ENCODE assay signal across 8 cellular contexts in the genomic region with DNA sequence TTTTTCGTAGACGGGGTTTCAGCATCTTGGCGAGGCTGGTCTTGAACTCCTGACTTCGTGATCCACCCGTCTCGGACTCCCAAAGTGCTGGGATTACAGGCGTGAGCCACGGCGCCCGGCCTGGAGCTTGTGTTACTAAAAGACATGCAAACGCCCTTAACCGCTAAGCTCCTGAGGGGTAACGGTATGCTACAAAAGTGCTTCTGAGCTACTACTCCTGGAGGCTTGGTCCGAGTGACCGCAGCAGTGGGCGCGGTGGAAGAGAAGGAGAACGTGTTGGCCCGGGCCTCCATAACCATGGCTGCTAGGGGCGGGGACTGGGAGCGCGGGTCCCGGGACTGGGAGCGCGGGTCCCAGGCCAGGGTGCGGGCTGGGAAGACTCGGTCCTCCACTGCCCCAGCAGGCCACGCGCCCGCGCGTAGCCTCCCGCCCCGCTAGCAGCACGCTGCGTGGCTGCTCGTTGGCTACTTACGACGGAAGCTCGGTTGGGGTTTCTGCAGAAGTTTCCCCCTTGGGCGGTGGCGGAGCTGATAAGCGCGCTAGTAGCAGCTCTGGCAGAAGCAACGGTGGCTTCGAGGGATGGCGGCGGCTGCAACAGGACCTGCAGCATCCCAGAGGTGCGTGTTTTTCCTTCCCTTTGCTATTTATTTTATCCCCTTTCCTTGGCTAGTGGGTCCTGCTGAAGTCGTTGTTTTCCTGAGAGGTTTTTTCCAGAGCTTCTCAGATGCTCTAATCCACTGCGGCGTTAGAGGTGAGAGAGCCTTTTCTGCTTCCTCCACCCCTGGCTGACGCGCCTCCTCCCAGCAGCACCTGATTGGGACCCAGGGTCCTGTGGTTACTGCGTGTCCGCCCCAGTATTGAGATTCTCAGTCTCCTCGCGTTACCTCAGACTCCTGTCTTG.
A peak's percentile ranks its signal among the peaks of the same experiment; 100 is the strongest.
DNase-seq lines count a peak whose midpoint lies in the region; ATAC-seq and TF ChIP-seq lines count a peak whose summit lies in the region.

No MANE protein-coding gene starts in this region.

- TF ChIP-seq RAD21 in neural cell (conservative IDR thresholded peaks at IDR 0.05): peak; percentile 42

- peak overlapping the region; percentile 93 for H2AFZ ChIP-seq in neural cell (ENCODE audit: low read depth, low read length)

- DNase-seq in GM03348 (ENCODE audit: low spot score) (peak; percentile 74), KG1 (lab: John Stamatoyannopoulos, UW) (peak; percentile 85), SK-MEL-5 (ENCODE audit: low read depth, low spot score) (peak; percentile 59), foreskin fibroblast (peak; percentile 67 to 89)
- peak; percentile 31 to 69 (median 48) for DNase-seq in activated naive CD4-positive, alpha-beta T cell (lab: John Stamatoyannopoulos, UW)
- peak; percentile 38 to 77 (median 66) for DNase-seq in stimulated activated naive CD4-positive, alpha-beta T cell (lab: John Stamatoyannopoulos, UW)

- H3K4me3 ChIP-seq in foreskin fibroblast (ENCODE audit: low read depth in 1 of 2, low read length in 2 of 2) (peak overlapping the region; percentile 74 to 76), neural cell (ENCODE audit: low read length) (peak overlapping the region; percentile 87)

- in situ Hi-C loops in SK-MEL-5 (cut with HindIII; ENCODE audit: low pct_unique_long_range_greater_than_20kb, low sequenced_read_pairs): no loop called here

- peak overlapping the region; percentile 91 for H3K27ac ChIP-seq in neural cell (ENCODE audit: low read length)

- no peaks in the 10 kb centered on the region for H3K36me3 ChIP-seq in neural cell (ENCODE audit: insufficient read depth, low read length)

- ATAC-seq in GM19324 (IDR thresholded peaks at IDR 0.05; ENCODE audit: low FRiP score, unreplicated experiment): no peak

- no peaks in the 10 kb centered on the region for H3F3A ChIP-seq in neural cell (ENCODE audit: insufficient read depth, low read length, poor library complexity, severe bottlenecking)

- no peaks in the 10 kb centered on the region for H3K27me3 ChIP-seq in neural cell (ENCODE audit: insufficient read depth, low read depth, low read length)

- H3K79me2 ChIP-seq in neural cell (replicated peaks; ENCODE audit: insufficient read depth, low read length): peaks cover 5% of the 10 kb centered on the region

- H4K20me1 ChIP-seq in neural cell (ENCODE audit: insufficient read depth): no peaks in the 10 kb centered on the region

- no peaks in the 10 kb centered on the region for H3K9me2 ChIP-seq in neural cell (ENCODE audit: insufficient read depth, low read length)

- peak overlapping the region; percentile 78 for H3K9ac ChIP-seq in neural cell (ENCODE audit: low read length)

- TF ChIP-seq CTCF in foreskin fibroblast (IDR thresholded peaks at IDR 0.05; ENCODE audit: low read depth, low read length): no peak
- no peak for TF ChIP-seq CTCF in neural cell (IDR thresholded peaks at IDR 0.05; ENCODE audit: poor library complexity, severe bottlenecking)

- no peaks in the 10 kb centered on the region for H3K9me3 ChIP-seq in neural cell (ENCODE audit: low read length)

- peak overlapping the region; percentile 68 for H3K4me2 ChIP-seq in neural cell (ENCODE audit: low read length)

- TF ChIP-seq EP300 in neural cell (conservative IDR thresholded peaks at IDR 0.05; ENCODE audit: poor library complexity, severe bottlenecking): peak; percentile 45

TF ChIP-seq in neural cell, 6 proteins besides CTCF, POLR2A, EP300 and RAD21:
- TF ChIP-seq, protein P1, sequence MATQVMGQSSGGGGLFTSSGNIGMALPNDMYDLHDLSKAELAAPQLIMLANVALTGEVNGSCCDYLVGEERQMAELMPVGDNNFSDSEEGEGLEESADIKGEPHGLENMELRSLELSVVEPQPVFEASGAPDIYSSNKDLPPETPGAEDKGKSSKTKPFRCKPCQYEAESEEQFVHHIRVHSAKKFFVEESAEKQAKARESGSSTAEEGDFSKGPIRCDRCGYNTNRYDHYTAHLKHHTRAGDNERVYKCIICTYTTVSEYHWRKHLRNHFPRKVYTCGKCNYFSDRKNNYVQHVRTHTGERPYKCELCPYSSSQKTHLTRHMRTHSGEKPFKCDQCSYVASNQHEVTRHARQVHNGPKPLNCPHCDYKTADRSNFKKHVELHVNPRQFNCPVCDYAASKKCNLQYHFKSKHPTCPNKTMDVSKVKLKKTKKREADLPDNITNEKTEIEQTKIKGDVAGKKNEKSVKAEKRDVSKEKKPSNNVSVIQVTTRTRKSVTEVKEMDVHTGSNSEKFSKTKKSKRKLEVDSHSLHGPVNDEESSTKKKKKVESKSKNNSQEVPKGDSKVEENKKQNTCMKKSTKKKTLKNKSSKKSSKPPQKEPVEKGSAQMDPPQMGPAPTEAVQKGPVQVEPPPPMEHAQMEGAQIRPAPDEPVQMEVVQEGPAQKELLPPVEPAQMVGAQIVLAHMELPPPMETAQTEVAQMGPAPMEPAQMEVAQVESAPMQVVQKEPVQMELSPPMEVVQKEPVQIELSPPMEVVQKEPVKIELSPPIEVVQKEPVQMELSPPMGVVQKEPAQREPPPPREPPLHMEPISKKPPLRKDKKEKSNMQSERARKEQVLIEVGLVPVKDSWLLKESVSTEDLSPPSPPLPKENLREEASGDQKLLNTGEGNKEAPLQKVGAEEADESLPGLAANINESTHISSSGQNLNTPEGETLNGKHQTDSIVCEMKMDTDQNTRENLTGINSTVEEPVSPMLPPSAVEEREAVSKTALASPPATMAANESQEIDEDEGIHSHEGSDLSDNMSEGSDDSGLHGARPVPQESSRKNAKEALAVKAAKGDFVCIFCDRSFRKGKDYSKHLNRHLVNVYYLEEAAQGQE (IDR thresholded peaks at IDR 0.05; ENCODE audit: borderline replicate concordance): peak; percentile 42
- TF ChIP-seq POLR2AphosphoS5 (IDR thresholded peaks at IDR 0.05) (peak; percentile 77), SMC3 (conservative IDR thresholded peaks at IDR 0.05; ENCODE audit: poor library complexity) (peak; percentile 17), TAF1 (IDR thresholded peaks at IDR 0.05; ENCODE audit: low read depth) (peak; percentile 37), EZH2 (IDR thresholded peaks at IDR 0.05; ENCODE audit: borderline replicate concordance, insufficient read depth, low read length, poor library complexity, severe bottlenecking) (no peak), MXI1 (conservative IDR thresholded peaks at IDR 0.05; ENCODE audit: poor library complexity, severe bottlenecking) (peak; percentile 78)
